8 cellular contexts compared by ENCODE assay signal in the genomic region with DNA sequence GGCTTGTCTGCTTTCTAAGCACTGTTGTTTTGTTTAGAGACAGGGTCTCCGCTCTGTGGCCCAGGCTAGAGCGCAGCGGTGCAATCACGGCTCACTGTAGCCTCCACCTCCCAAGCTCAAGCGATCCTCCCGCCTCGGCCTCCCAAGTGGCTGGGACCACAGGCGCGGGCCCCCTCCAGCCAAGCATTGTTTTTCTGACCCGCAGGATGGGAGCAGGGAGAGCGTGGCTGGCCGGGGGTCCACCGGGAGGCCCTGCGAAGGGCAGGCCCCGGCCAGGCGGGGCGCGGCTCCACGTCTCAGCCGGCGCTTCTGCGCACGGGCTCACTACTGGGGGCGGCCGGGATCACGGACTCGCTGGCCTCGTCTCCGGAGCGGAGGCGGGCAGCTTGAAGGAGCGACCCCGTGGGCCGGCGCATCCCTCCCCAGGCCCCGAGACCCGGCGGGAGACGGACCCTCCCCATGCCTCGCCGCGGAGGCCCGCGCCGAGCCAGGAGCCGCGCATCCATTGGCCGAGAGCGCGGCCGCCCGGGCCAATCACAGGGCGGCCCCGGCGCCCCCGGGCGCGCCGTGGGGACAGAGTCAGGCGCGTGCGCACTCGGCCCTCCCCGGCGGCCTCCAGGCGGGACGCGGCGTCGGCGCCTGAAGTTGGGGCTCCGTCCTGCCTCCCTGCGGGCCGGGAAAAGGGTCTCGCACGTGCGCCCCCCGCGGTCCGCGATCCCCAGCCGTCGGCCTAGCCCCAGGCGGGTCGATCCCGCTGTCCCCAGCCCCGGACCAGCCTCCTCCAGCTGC. TPM values are rescaled to one million over a fixed set of nuclear protein-coding genes. Genes with fewer than 3 reads are reported as not detected.
DNase-seq lines count a peak whose midpoint lies in the region; ATAC-seq and TF ChIP-seq lines count a peak whose summit lies in the region.

No MANE protein-coding gene starts in this region.

- no peak overlapping the region for H3K27ac Mint-ChIP-seq in activated CD4-positive, alpha-beta memory T cell treated with anti-CD3 and anti-CD28 coated beads, Interleukin-2, amount 10 ng/mL, durations not matched to agents 7 days and 5 days

- H3K9me3 Mint-ChIP-seq in activated CD4-positive, alpha-beta memory T cell treated with anti-CD3 and anti-CD28 coated beads, Interleukin-2, amount 10 ng/mL, durations not matched to agents 7 days and 5 days = no peaks in the 10 kb centered on the region

- peaks cover 9% of the 10 kb centered on the region for H3K4me1 Mint-ChIP-seq in activated CD4-positive, alpha-beta memory T cell treated with anti-CD3 and anti-CD28 coated beads, Interleukin-2, amount 10 ng/mL, durations not matched to agents 7 days and 5 days

- H3K36me3 Mint-ChIP-seq in activated CD4-positive, alpha-beta memory T cell treated with anti-CD3 and anti-CD28 coated beads, Interleukin-2, amount 10 ng/mL, durations not matched to agents 7 days and 5 days (ENCODE audit: low read depth) = no peaks in the 10 kb centered on the region

- ATAC-seq in HG03378 (IDR thresholded peaks at IDR 0.05; ENCODE audit: unreplicated experiment) = no peak

- peak; percentile 84 for DNase-seq in COLO668 (lab: John Stamatoyannopoulos, UW; ENCODE audit: unreplicated experiment)
- peak; percentile 95 for DNase-seq in HEK293T (ENCODE audit: extremely low spot score)
- peak; percentile 65 for DNase-seq in NCI-H226
- peak; percentile 81 for DNase-seq in activated CD4-positive, alpha-beta memory T cell treated with anti-CD3 and anti-CD28 coated beads, Interleukin-2, amount 10 ng/mL, durations not matched to agents 7 days and 5 days
- peak; percentile 68 for DNase-seq in effector CD4-positive, alpha-beta T cell
- peak; percentile 85 for DNase-seq in medulla oblongata (ENCODE audit: extremely low spot score)
- DNase-seq in stimulated activated CD4-positive, alpha-beta T cell treated with anti-CD3 and anti-CD28 coated beads, TNF-alpha, amount 100 ng/mL, for 48 hours (ENCODE audit: low read depth in 3 of 3) = peak; percentile 57 to 80 (median 60)

- peaks cover 15% of the 10 kb centered on the region for H3K27me3 Mint-ChIP-seq in activated CD4-positive, alpha-beta memory T cell treated with anti-CD3 and anti-CD28 coated beads, Interleukin-2, amount 10 ng/mL, durations not matched to agents 7 days and 5 days

- POLR2A ChIA-PET in HEK293T (lab: Yijun Ruan, JAX) = interaction anchor here (0.9 to 7.5 kb wide), 8 partner anchors 21 to 249 kb away, joined by 3 to 66 read pairs (median 4); a partner anchor contains a TSS
- POLR2A ChIA-PET in activated CD4-positive, alpha-beta memory T cell treated with anti-CD3 and anti-CD28 coated beads, Interleukin-2, amount 10 ng/mL, durations not matched to agents 7 days and 5 days (lab: Charles Lee) = interaction anchor here (1.0 to 1.7 kb wide), 3 partner anchors 21 to 28 kb away, joined by 3 to 8 read pairs (median 3); a partner anchor contains a TSS

- CTCF ChIA-PET in HEK293T (lab: Yijun Ruan, JAX) = no interaction called here
- CTCF ChIA-PET in activated CD4-positive, alpha-beta memory T cell treated with anti-CD3 and anti-CD28 coated beads, Interleukin-2, amount 10 ng/mL, durations not matched to agents 7 days and 5 days (lab: Charles Lee) = no interaction called here

- peak overlapping the region; percentile 39 for H3K4me3 Mint-ChIP-seq in activated CD4-positive, alpha-beta memory T cell treated with anti-CD3 and anti-CD28 coated beads, Interleukin-2, amount 10 ng/mL, durations not matched to agents 7 days and 5 days

TF ChIP-seq in HEK293T, 16 proteins besides CTCF, POLR2A, EP300 and RAD21:
- no peak for TF ChIP-seq TARDBP (IDR thresholded peaks at IDR 0.05)
- no peak for TF ChIP-seq SP1 (IDR thresholded peaks at IDR 0.05)
- TF ChIP-seq L3MBTL2 (conservative IDR thresholded peaks at IDR 0.05) = peak; percentile 91; the same call in 1 of the 2 replicates
- TF ChIP-seq FOXM1 (IDR thresholded peaks at IDR 0.05; ENCODE audit: borderline replicate concordance) = peak; percentile 73; the same call in 1 of the 2 replicates

RNA-seq across cellular contexts. Expression of a gene that starts 24.9 kb away (rescaled TPM):
- 1,000 to 10,000 TPM; 3,658 to 3,769 TPM for total RNA-seq in activated CD4-positive, alpha-beta memory T cell treated with anti-CD3 and anti-CD28 coated beads, Interleukin-2, amount 10 ng/mL, durations not matched to agents 7 days and 5 days

RNA-seq across cellular contexts. Expression of a gene that starts 40.5 kb away (rescaled TPM):
- under 1 TPM; 0.43 to 0.50 TPM for total RNA-seq in activated CD4-positive, alpha-beta memory T cell treated with anti-CD3 and anti-CD28 coated beads, Interleukin-2, amount 10 ng/mL, durations not matched to agents 7 days and 5 days
